In genomic region chr1:205528887-205529825, GRCh38 we compare ENCODE assay signal across 8 cellular contexts.
DNase-seq lines count a peak whose midpoint lies in the region; ATAC-seq and TF ChIP-seq lines count a peak whose summit lies in the region.

No MANE protein-coding gene starts in this region.

- no peaks in the 10 kb centered on the region for H3K9me3 ChIP-seq in WERI-Rb-1 (ENCODE audit: severe bottlenecking)

- H3K36me3 ChIP-seq in WERI-Rb-1, result no peaks in the 10 kb centered on the region

- DNase-seq in AG09309 (ENCODE audit: low read depth) (no peak), GM19238 (ENCODE audit: insufficient read length, low spot score) (peak; percentile 82), NCI-H187 (lab: John Stamatoyannopoulos, UW) (peak; percentile 73 to 89), WERI-Rb-1 (peak; percentile 98), T47D (ENCODE audit: low read depth in 1 of 2, low spot score in 1 of 2) (peak; percentile 80 to 90), iris pigment epithelial cell (ENCODE audit: low read depth) (peak; percentile 44)
- peak; percentile 67 to 82 for DNase-seq in stimulated activated CD4-positive, alpha-beta T cell treated with anti-CD3 and anti-CD28 coated beads, Interleukin-15, amount 100 ng/mL, for 1 hour (ENCODE audit: low read depth in 1 of 2, low spot score in 1 of 2)

- H3K27me3 ChIP-seq in WERI-Rb-1 (ENCODE audit: insufficient read depth, low read depth, severe bottlenecking), result peaks cover 50% of the 10 kb centered on the region

- ATAC-seq in GM19463 (IDR thresholded peaks at IDR 0.05; ENCODE audit: unreplicated experiment), result no peak

- H3K4me3 ChIP-seq in AG09309 (ENCODE audit: control insufficient read depth, low read depth, low read length), result peak overlapping the region; percentile 28
- H3K4me3 ChIP-seq in WERI-Rb-1 (ENCODE audit: low read depth, low read length), result peak overlapping the region; percentile 31

- TF ChIP-seq CTCF in AG09309 (IDR thresholded peaks at IDR 0.05; ENCODE audit: control insufficient read depth, insufficient read depth, low read depth, low read length, missing control alignments) (peak; percentile 88), WERI-Rb-1 (IDR thresholded peaks at IDR 0.05; ENCODE audit: low read depth, low read length) (peak; percentile 100)

- in situ Hi-C loops in T47D (cut with HindIII; ENCODE audit: low pct_unique_long_range_greater_than_20kb, low sequenced_read_pairs), result no loop called here

- H3K27ac ChIP-seq in WERI-Rb-1, result no peak overlapping the region
